ENCODE assay signal across 8 cellular contexts in the genomic region with DNA sequence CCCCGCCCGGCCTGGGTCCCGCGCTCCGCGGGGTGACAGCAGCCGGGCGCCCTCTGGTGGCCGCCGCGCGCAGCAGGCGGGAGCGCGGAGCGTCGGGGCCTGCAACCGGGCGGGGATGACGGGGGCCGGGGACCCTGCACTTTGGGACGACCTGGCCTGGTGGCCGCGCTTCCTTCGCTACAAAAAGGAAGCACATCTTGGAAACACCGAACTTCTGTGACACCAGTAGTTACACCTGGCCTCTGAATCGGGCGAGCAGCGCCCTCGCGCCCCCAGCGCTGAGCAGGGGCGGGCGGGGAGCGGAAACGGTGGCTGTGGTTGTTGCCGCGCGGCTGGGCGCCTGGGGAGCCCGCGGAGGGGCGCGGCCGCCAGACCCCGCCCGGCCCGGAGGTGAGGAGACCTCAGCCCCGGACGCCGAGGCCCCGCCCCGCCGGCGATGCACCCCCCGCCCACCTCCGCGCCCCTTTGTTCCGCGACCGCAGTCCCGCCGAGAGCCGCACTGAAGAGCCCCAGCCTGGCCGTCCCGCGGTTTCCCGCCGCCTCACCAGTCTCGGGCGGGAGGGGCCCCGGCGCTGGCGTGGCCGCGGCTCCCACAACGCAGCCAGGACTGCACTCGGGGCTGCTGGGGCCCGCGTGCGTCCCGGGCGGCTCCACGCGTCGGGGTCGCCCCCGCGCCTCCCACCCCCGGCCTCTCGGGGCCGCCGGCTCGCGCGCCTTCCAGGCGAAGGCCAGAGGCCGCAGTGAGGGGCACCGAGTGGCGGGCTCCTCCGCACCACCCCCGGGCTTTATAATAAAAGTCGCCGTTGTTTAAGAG. TPM values are rescaled to one million over a fixed set of nuclear protein-coding genes. Genes with fewer than 3 reads are reported as not detected.
DNase-seq lines count a peak whose midpoint lies in the region; ATAC-seq and TF ChIP-seq lines count a peak whose summit lies in the region.

No MANE protein-coding gene starts in this region.

- peak overlapping the region; percentile 91 for H3K27ac Mint-ChIP-seq in CD4-positive, alpha-beta T cell
- peak overlapping the region; percentile 83 for H3K27ac Mint-ChIP-seq in activated CD8-positive, alpha-beta memory T cell treated with anti-CD3 and anti-CD28 coated beads, Interleukin-2, amount 10 ng/mL, durations not matched to agents 7 days and 5 days
- peak overlapping the region; percentile 94 to 100 (median 100) for H3K27ac Mint-ChIP-seq in naive B cell

- peak overlapping the region; percentile 77 for H3K27ac ChIP-seq in CD4-positive, alpha-beta T cell (ENCODE audit: low read depth, low read length)

- no peaks in the 10 kb centered on the region for H3K27me3 Mint-ChIP-seq in CD4-positive, alpha-beta T cell
- H3K27me3 Mint-ChIP-seq in activated CD8-positive, alpha-beta memory T cell treated with anti-CD3 and anti-CD28 coated beads, Interleukin-2, amount 10 ng/mL, durations not matched to agents 7 days and 5 days, result no peaks in the 10 kb centered on the region
- no peaks in the 10 kb centered on the region for H3K27me3 Mint-ChIP-seq in naive B cell

- peak; percentile 64 for TF ChIP-seq CTCF in CD4-positive, alpha-beta T cell (IDR thresholded peaks at IDR 0.05)
- TF ChIP-seq CTCF in epithelial cell of proximal tubule (conservative IDR thresholded peaks at IDR 0.05; ENCODE audit: low read depth, low read length), result peak; percentile 50

- H3K4me1 Mint-ChIP-seq in CD4-positive, alpha-beta T cell (ENCODE audit: low read depth), result peaks cover 33% of the 10 kb centered on the region
- H3K4me1 Mint-ChIP-seq in activated CD8-positive, alpha-beta memory T cell treated with anti-CD3 and anti-CD28 coated beads, Interleukin-2, amount 10 ng/mL, durations not matched to agents 7 days and 5 days, result peaks cover 30% of the 10 kb centered on the region
- peaks cover 53 to 75% (median 68%) of the 10 kb centered on the region in 3 donors for H3K4me1 Mint-ChIP-seq in naive B cell

- DNase-seq in CD4-positive, alpha-beta T cell, result peak; percentile 48 to 79 (median 66)
- DNase-seq in NCI-H82 (lab: John Stamatoyannopoulos, UW), result peak; percentile 88
- DNase-seq in activated CD8-positive, alpha-beta memory T cell treated with anti-CD3 and anti-CD28 coated beads, Interleukin-2, amount 10 ng/mL, durations not matched to agents 7 days and 5 days, result peak; percentile 77
- no peak for DNase-seq in epithelial cell of proximal tubule (ENCODE audit: low read depth)
- DNase-seq in naive B cell, result peak; percentile 95
- DNase-seq in stimulated activated naive CD4-positive, alpha-beta T cell treated with Interleukin-2 at 50 U/mL for 16 hours (lab: John Stamatoyannopoulos, UW), result peak; percentile 75

- POLR2A ChIA-PET in CD4-positive, alpha-beta T cell (lab: Charles Lee), result interaction anchor here (0.5 to 3.9 kb wide), 11 partner anchors 11 to 654 kb away, joined by 3 to 33 read pairs (median 5); a partner anchor contains a TSS

- peak; percentile 54 for ATAC-seq in CD4-positive, alpha-beta T cell (ENCODE audit: poor library complexity)
- ATAC-seq in GM19324 (IDR thresholded peaks at IDR 0.05; ENCODE audit: low FRiP score, unreplicated experiment), result peak; percentile 71
- peak; percentile 63 for ATAC-seq in HG03442 (IDR thresholded peaks at IDR 0.05; ENCODE audit: unreplicated experiment)
- peak; percentile 82 for ATAC-seq in activated CD8-positive, alpha-beta memory T cell treated with anti-CD3 and anti-CD28 coated beads, Interleukin-2, amount 10 ng/mL, durations not matched to agents 7 days and 5 days
- peak; percentile 64 for ATAC-seq in naive B cell (ENCODE audit: low read depth in 2 of 2)

- no peaks in the 10 kb centered on the region for H3K9me3 ChIP-seq in CD4-positive, alpha-beta T cell (ENCODE audit: control insufficient read depth, low read length)

- CTCF ChIA-PET in CD4-positive, alpha-beta T cell (lab: Charles Lee), result interaction anchor here (1.3 to 4.2 kb wide), 4 partner anchors 57 to 75 kb away, joined by 3 to 28 read pairs (median 12); a partner anchor contains a TSS
- CTCF ChIA-PET in activated CD8-positive, alpha-beta memory T cell treated with anti-CD3 and anti-CD28 coated beads, Interleukin-2, amount 10 ng/mL, durations not matched to agents 7 days and 5 days (lab: Charles Lee), result interaction anchor here (0.6 to 5.4 kb wide), 12 partner anchors 11 to 286 kb away, joined by 3 to 205 read pairs (median 7); a partner anchor contains a TSS

- H3K9me3 Mint-ChIP-seq in CD4-positive, alpha-beta T cell, result no peaks in the 10 kb centered on the region
- H3K9me3 Mint-ChIP-seq in activated CD8-positive, alpha-beta memory T cell treated with anti-CD3 and anti-CD28 coated beads, Interleukin-2, amount 10 ng/mL, durations not matched to agents 7 days and 5 days (ENCODE audit: low read depth), result no peaks in the 10 kb centered on the region
- H3K9me3 Mint-ChIP-seq in naive B cell, result no peaks in the 10 kb centered on the region

- no peaks in the 10 kb centered on the region for H3K27me3 ChIP-seq in CD4-positive, alpha-beta T cell (ENCODE audit: control insufficient read depth, insufficient read depth, low read length)

- no peaks in the 10 kb centered on the region for H3K36me3 Mint-ChIP-seq in CD4-positive, alpha-beta T cell (ENCODE audit: low read depth)
- H3K36me3 Mint-ChIP-seq in activated CD8-positive, alpha-beta memory T cell treated with anti-CD3 and anti-CD28 coated beads, Interleukin-2, amount 10 ng/mL, durations not matched to agents 7 days and 5 days, result no peaks in the 10 kb centered on the region
- H3K36me3 Mint-ChIP-seq in naive B cell, result no peaks in the 10 kb centered on the region

- intact Hi-C loops in CD4-positive, alpha-beta T cell (cut with DNase I, micrococcal nuclease), result loop anchor here (1.0 to 10.0 kb wide), 7 partner anchors 39 to 644 kb away; a partner anchor contains a TSS

- H3K4me3 Mint-ChIP-seq in CD4-positive, alpha-beta T cell, result peak overlapping the region; percentile 80
- peak overlapping the region; percentile 70 for H3K4me3 Mint-ChIP-seq in activated CD8-positive, alpha-beta memory T cell treated with anti-CD3 and anti-CD28 coated beads, Interleukin-2, amount 10 ng/mL, durations not matched to agents 7 days and 5 days
- peak overlapping the region; percentile 77 to 98 (median 96) for H3K4me3 Mint-ChIP-seq in naive B cell

- H3K4me3 ChIP-seq in epithelial cell of proximal tubule (ENCODE audit: low read depth, low read length), result peak overlapping the region; percentile 59

RNA-seq across cellular contexts. Expression of a gene that starts 59.3 kb away (rescaled TPM):
- 100 to 1,000 TPM; 372 to 380 TPM for total RNA-seq in CD4-positive, alpha-beta T cell
- 100 to 1,000 TPM; 384 to 451 TPM for total RNA-seq in activated CD8-positive, alpha-beta memory T cell treated with anti-CD3 and anti-CD28 coated beads, Interleukin-2, amount 10 ng/mL, durations not matched to agents 7 days and 5 days
- total RNA-seq in epithelial cell of proximal tubule, result 464 and 548 TPM in 2 replicates
- 1,000 to 10,000 TPM; 1,065 to 1,461 (median 1,242) TPM for polyA plus RNA-seq in naive B cell (ENCODE audit: low read depth in 6 of 6)
